Comparison of ENCODE assay signal across 10 cellular contexts in the genomic region with DNA sequence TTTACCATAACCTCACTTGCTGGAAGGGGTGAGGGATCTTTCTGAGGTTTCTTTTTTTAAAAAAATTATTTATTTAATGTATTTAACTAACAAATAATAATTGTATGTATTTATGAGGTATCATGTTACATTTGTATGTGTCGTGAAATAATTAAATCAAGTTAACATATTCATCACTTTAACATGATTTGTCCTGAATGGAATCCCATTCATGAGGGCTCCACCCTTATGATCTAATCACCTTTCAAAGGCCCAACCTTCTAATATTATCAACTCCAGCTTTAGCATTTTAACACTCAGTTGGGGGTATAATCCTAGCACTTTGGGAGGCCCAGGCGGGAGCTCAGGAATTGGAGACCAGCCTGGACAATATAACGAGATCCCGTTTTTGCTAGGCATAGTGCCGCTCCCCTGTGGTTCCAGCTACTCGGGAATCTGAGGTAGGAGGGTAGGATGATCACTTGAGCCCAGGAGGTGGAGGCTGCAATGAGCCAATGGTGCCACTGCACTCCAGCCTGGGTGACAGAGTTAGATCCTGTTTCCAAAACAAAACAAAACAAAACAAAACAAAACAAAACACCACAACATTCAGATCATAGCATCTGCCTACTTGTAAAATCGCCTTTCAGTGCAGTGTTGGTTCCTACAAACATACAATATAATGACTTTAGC. TPM values are rescaled to one million over a fixed set of nuclear protein-coding genes. Genes with fewer than 3 reads are reported as not detected.
DNase-seq lines count a peak whose midpoint lies in the region; TF ChIP-seq lines count a peak whose summit lies in the region.
"Had no signal": no experiment of that assay in that cellular context is flagged by ENCODE, and none has a peak within 500 bp of the region (broad histone marks: within the 10 kb centered on the region; RNA-seq: fewer than 3 reads in every experiment).

No MANE protein-coding gene starts in this region.

- DNase-seq in activated CD4-positive, alpha-beta T cell treated with anti-CD3 and anti-CD28 coated beads, Interleukin-2, amount 10 ng/mL, durations not matched to agents 24 days and 14 days: peak; percentile 69
- no peak for DNase-seq in activated CD4-positive, alpha-beta T cell treated with anti-CD3 and anti-CD28 coated beads, Interleukin-2, amount 50 U/mL, for 48 hours
- DNase-seq in NCI-H69 (lab: John Stamatoyannopoulos, UW): peak; percentile 57
- peak in 1 of 61 donors; percentile 7 for DNase-seq in caudate nucleus (lab: John Stamatoyannopoulos, UW)
- no peak for DNase-seq in progenitor cell of endocrine pancreas (ENCODE audit: low spot score, unreplicated experiment)
- no peak for DNase-seq in D341Med (ENCODE audit: low spot score)
- DNase-seq in ascending aorta (ENCODE audit: low spot score in 2 of 2): no peak
- no peak for DNase-seq in DMS 273 treated with DMSO at 0.1 percent for 48 hours (lab: John Stamatoyannopoulos, UW)
- DNase-seq: activated naive CD8-positive, alpha-beta T cell treated with anti-CD3 and anti-CD28 coated beads, Interleukin-2, amount 10 ng/mL, durations not matched to agents 7 days and 5 days; NCI-H2029 had no signal

- H3K4me3 Mint-ChIP-seq in activated CD4-positive, alpha-beta T cell treated with anti-CD3 and anti-CD28 coated beads, Interleukin-2, amount 10 ng/mL, durations not matched to agents 24 days and 14 days: peak overlapping the region; percentile 96
- H3K4me3 Mint-ChIP-seq in progenitor cell of endocrine pancreas (ENCODE audit: low read depth): peak overlapping the region; percentile 88

- H3K27ac ChIP-seq in caudate nucleus (ENCODE audit: low read depth, low read length) (peak overlapping the region; percentile 64), ascending aorta (no peak overlapping the region)

- H3K36me3 ChIP-seq in ascending aorta: no peaks in the 10 kb centered on the region

- TF ChIP-seq CTCF in progenitor cell of endocrine pancreas (IDR thresholded peaks at IDR 0.05; ENCODE audit: unreplicated experiment): no peak
- no peak for TF ChIP-seq CTCF in ascending aorta (IDR thresholded peaks at IDR 0.05)

- no peaks in the 10 kb centered on the region for H3K9me3 Mint-ChIP-seq in activated CD4-positive, alpha-beta T cell treated with anti-CD3 and anti-CD28 coated beads, Interleukin-2, amount 10 ng/mL, durations not matched to agents 24 days and 14 days
- no peaks in the 10 kb centered on the region for H3K9me3 Mint-ChIP-seq in progenitor cell of endocrine pancreas (ENCODE audit: low read depth)
- H3K9me3 Mint-ChIP-seq: activated naive CD8-positive, alpha-beta T cell treated with anti-CD3 and anti-CD28 coated beads, Interleukin-2, amount 10 ng/mL, durations not matched to agents 7 days and 5 days had no signal

- no peaks in the 10 kb centered on the region for H3K27me3 ChIP-seq in ascending aorta

- H3K27me3 Mint-ChIP-seq in activated CD4-positive, alpha-beta T cell treated with anti-CD3 and anti-CD28 coated beads, Interleukin-2, amount 10 ng/mL, durations not matched to agents 24 days and 14 days: peaks cover 8% of the 10 kb centered on the region
- peaks cover 57% of the 10 kb centered on the region for H3K27me3 Mint-ChIP-seq in progenitor cell of endocrine pancreas

- peaks cover 0 to 7% of the 10 kb centered on the region in 2 donors for H3K4me1 ChIP-seq in ascending aorta

- intact Hi-C loops in activated CD4-positive, alpha-beta T cell treated with anti-CD3 and anti-CD28 coated beads, Interleukin-2, amount 10 ng/mL, durations not matched to agents 24 days and 14 days (cut with micrococcal nuclease): loop anchor here (5.0 kb wide), 3 partner anchors 33 to 322 kb away; partner anchors contain the start of gene KCTD1
- intact Hi-C loops in ascending aorta (cut with DNase I): loop anchor here (10.0 kb wide), 2 partner anchors 870 to 990 kb away; partner anchors contain the start of gene ZNF521

- H3K9me3 ChIP-seq in ascending aorta: no peaks in the 10 kb centered on the region

- H3K36me3 Mint-ChIP-seq in activated CD4-positive, alpha-beta T cell treated with anti-CD3 and anti-CD28 coated beads, Interleukin-2, amount 10 ng/mL, durations not matched to agents 24 days and 14 days (ENCODE audit: low read depth): peaks cover 3% of the 10 kb centered on the region
- no peaks in the 10 kb centered on the region for H3K36me3 Mint-ChIP-seq in progenitor cell of endocrine pancreas (ENCODE audit: insufficient read depth)
- H3K36me3 Mint-ChIP-seq: activated naive CD8-positive, alpha-beta T cell treated with anti-CD3 and anti-CD28 coated beads, Interleukin-2, amount 10 ng/mL, durations not matched to agents 7 days and 5 days had no signal

- peaks cover 26% of the 10 kb centered on the region for H3K4me1 Mint-ChIP-seq in activated CD4-positive, alpha-beta T cell treated with anti-CD3 and anti-CD28 coated beads, Interleukin-2, amount 10 ng/mL, durations not matched to agents 24 days and 14 days
- H3K4me1 Mint-ChIP-seq in progenitor cell of endocrine pancreas (ENCODE audit: low read depth): peaks cover 4% of the 10 kb centered on the region

- no peak overlapping the region for H3K27ac Mint-ChIP-seq in activated CD4-positive, alpha-beta T cell treated with anti-CD3 and anti-CD28 coated beads, Interleukin-2, amount 10 ng/mL, durations not matched to agents 24 days and 14 days
- H3K27ac Mint-ChIP-seq in progenitor cell of endocrine pancreas: no peak overlapping the region

- peak overlapping the region in 1 of 2 donors; percentile 96 for H3K4me3 ChIP-seq in ascending aorta

RNA-seq across cellular contexts. Expression of gene TAF4B, which starts 1.1 kb away (rescaled TPM):
- total RNA-seq in activated CD4-positive, alpha-beta T cell treated with anti-CD3 and anti-CD28 coated beads, Interleukin-2, amount 10 ng/mL, durations not matched to agents 24 days and 14 days: 17.5 and 17.8 TPM in 2 replicates
- total RNA-seq in progenitor cell of endocrine pancreas (1.8 and 2.2 TPM in 2 replicates), ascending aorta (3.0 TPM)

Comparison
In these comparisons a context has a peak if more than half of its experiments do, and no peak if none do; other contexts are left out.
1. DNase-seq: peak in activated CD4-positive, alpha-beta T cell treated with anti-CD3 and anti-CD28 coated beads, Interleukin-2, amount 10 ng/mL, durations not matched to agents 24 days and 14 days (single experiment) and NCI-H69 (single experiment); none in activated CD4-positive, alpha-beta T cell treated with anti-CD3 and anti-CD28 coated beads, Interleukin-2, amount 50 U/mL, for 48 hours (0 of 2), progenitor cell of endocrine pancreas (single experiment), D341Med (single experiment), ascending aorta (0 of 2) and DMS 273 treated with DMSO at 0.1 percent for 48 hours (single experiment).